ENCODE assay signal across 8 cellular contexts in genomic region chr7:155300641-155301452, GRCh38. TPM values are rescaled to one million over a fixed set of nuclear protein-coding genes. Genes with fewer than 3 reads are reported as not detected.
DNase-seq lines count a peak whose midpoint lies in the region; ATAC-seq and TF ChIP-seq lines count a peak whose summit lies in the region.

No MANE protein-coding gene starts in this region.

- POLR2A ChIA-PET in activated CD8-positive, alpha-beta T cell treated with anti-CD3 and anti-CD28 coated beads, Interleukin-2, amount 10 ng/mL, durations not matched to agents 7 days and 5 days (lab: Charles Lee), result no interaction called here

- CTCF ChIA-PET in activated CD8-positive, alpha-beta T cell treated with anti-CD3 and anti-CD28 coated beads, Interleukin-2, amount 10 ng/mL, durations not matched to agents 7 days and 5 days (lab: Charles Lee), result interaction anchor here (2.0 to 3.4 kb wide), 2 partner anchors 44 to 373 kb away, joined by 5 to 19 read pairs; no protein-coding TSS in a partner anchor

- H3K4me1 ChIP-seq in HUES48 (ENCODE audit: control insufficient read depth, insufficient read depth, low read length) (peaks cover 17% of the 10 kb centered on the region), spleen (peaks cover 11 to 53% (median 38%) of the 10 kb centered on the region in 6 donors)

- no peaks in the 10 kb centered on the region for H3K9me3 Mint-ChIP-seq in activated CD8-positive, alpha-beta T cell treated with anti-CD3 and anti-CD28 coated beads, Interleukin-2, amount 10 ng/mL, durations not matched to agents 7 days and 5 days (ENCODE audit: insufficient read depth)

- no peak for TF ChIP-seq CTCF in fibroblast of the aortic adventitia (IDR thresholded peaks at IDR 0.05; ENCODE audit: insufficient read depth, low read length)
- no peak for TF ChIP-seq CTCF in spleen (IDR thresholded peaks at IDR 0.05 in 8 of 11, conservative IDR thresholded peaks at IDR 0.05 in 3 of 11)

- H3K36me3 Mint-ChIP-seq in activated CD8-positive, alpha-beta T cell treated with anti-CD3 and anti-CD28 coated beads, Interleukin-2, amount 10 ng/mL, durations not matched to agents 7 days and 5 days (ENCODE audit: low read depth), result peaks cover 66% of the 10 kb centered on the region

- WGBS in spleen, 5 donors, result 67 to 80% (median 73%) methylated on average over 11 of the region's 11 CpGs

- H3K36me3 ChIP-seq in HUES48 (ENCODE audit: control insufficient read depth, insufficient read depth, low read length), result peaks cover 54% of the 10 kb centered on the region
- H3K36me3 ChIP-seq in spleen, result peaks cover 0 to 53% (median 28%) of the 10 kb centered on the region in 6 donors

- intact Hi-C loops in spleen (cut with DNase I; ENCODE audit: low total_unique reads), result no loop called here

- H3K27me3 ChIP-seq in HUES48 (ENCODE audit: control insufficient read depth, insufficient read depth, low read length) (no peaks in the 10 kb centered on the region), spleen (replicated peaks in 1 of 7) (no peaks in the 10 kb centered on the region)

- peak overlapping the region; percentile 34 for H3K27ac Mint-ChIP-seq in activated CD8-positive, alpha-beta T cell treated with anti-CD3 and anti-CD28 coated beads, Interleukin-2, amount 10 ng/mL, durations not matched to agents 7 days and 5 days

- H3K27ac ChIP-seq in HUES48 (ENCODE audit: low read depth, low read length) (no peak overlapping the region), spleen (peak overlapping the region in 5 of 8 donors; percentile 95 to 100 (median 99))

- no peak for TF ChIP-seq POLR2A in spleen (IDR thresholded peaks at IDR 0.05)

- H3K4me1 Mint-ChIP-seq in activated CD8-positive, alpha-beta T cell treated with anti-CD3 and anti-CD28 coated beads, Interleukin-2, amount 10 ng/mL, durations not matched to agents 7 days and 5 days (ENCODE audit: low read depth), result peaks cover 53% of the 10 kb centered on the region

- no peaks in the 10 kb centered on the region for H3K27me3 Mint-ChIP-seq in activated CD8-positive, alpha-beta T cell treated with anti-CD3 and anti-CD28 coated beads, Interleukin-2, amount 10 ng/mL, durations not matched to agents 7 days and 5 days (ENCODE audit: low read depth)

- no peak for ATAC-seq in activated CD8-positive, alpha-beta T cell treated with anti-CD3 and anti-CD28 coated beads, Interleukin-2, amount 10 ng/mL, durations not matched to agents 7 days and 5 days

- H3K4me3 Mint-ChIP-seq in activated CD8-positive, alpha-beta T cell treated with anti-CD3 and anti-CD28 coated beads, Interleukin-2, amount 10 ng/mL, durations not matched to agents 7 days and 5 days, result peak overlapping the region; percentile 95

- no peak for DNase-seq in activated CD8-positive, alpha-beta T cell treated with anti-CD3 and anti-CD28 coated beads, Interleukin-2, amount 10 ng/mL, durations not matched to agents 7 days and 5 days
- no peak for DNase-seq in fibroblast of the aortic adventitia (ENCODE audit: low read depth)
- no peak for DNase-seq in spleen
- DNase-seq in SW 1271 (lab: John Stamatoyannopoulos, UW), result no peak
- DNase-seq in NCI-H146 (lab: John Stamatoyannopoulos, UW), result no peak
- DNase-seq in 8988T, result no peak
- no peak for DNase-seq in RKO (ENCODE audit: low spot score)

- no peak overlapping the region for H3K9ac ChIP-seq in HUES48 (ENCODE audit: low read depth, low read length)

- no peaks in the 10 kb centered on the region for H3K9me3 ChIP-seq in HUES48 (ENCODE audit: control insufficient read depth, insufficient read depth, low read length)
- no peaks in the 10 kb centered on the region for H3K9me3 ChIP-seq in spleen

- H3K4me3 ChIP-seq in HUES48 (ENCODE audit: low read depth, low read length) (0 out of 2 replicates have a peak overlapping the region, but pooled peaks have one; percentile 67), fibroblast of the aortic adventitia (ENCODE audit: low read depth, low read length) (peak overlapping the region; percentile 79), spleen (no peak overlapping the region)

RNA-seq across cellular contexts. Expression of gene INSIG1, which starts 3.2 kb away (rescaled TPM):
- 10 to 100 TPM; 83.9 to 89.1 TPM for total RNA-seq in activated CD8-positive, alpha-beta T cell treated with anti-CD3 and anti-CD28 coated beads, Interleukin-2, amount 10 ng/mL, durations not matched to agents 7 days and 5 days
- total RNA-seq in fibroblast of the aortic adventitia (ENCODE audit: low replicate concordance), result 79.6 and 313 TPM in 2 replicates
- 10 to 100 TPM; 26.2 to 61.8 (median 31.6) TPM for total RNA-seq in spleen
- polyA plus RNA-seq in spleen, result 10 to 100 TPM; 15.8 to 20.5 (median 18.6) TPM

Comparison
In these comparisons a context has a peak if more than half of its experiments do, and no peak if none do; other contexts are left out.
1. H3K4me3 ChIP-seq: peak in HUES48 (single experiment) and fibroblast of the aortic adventitia (single experiment); none in spleen (0 of 8).